Comparison of ENCODE assay signal across 18 cellular contexts in genomic region chr18:4734021-4734420, GRCh38.
DNase-seq lines count a peak whose midpoint lies in the region; TF ChIP-seq lines count a peak whose summit lies in the region.
"Had no signal": no experiment of that assay in that cellular context is flagged by ENCODE, and none has a peak within 500 bp of the region (broad histone marks: within the 10 kb centered on the region; RNA-seq: fewer than 3 reads in every experiment).

No MANE protein-coding gene starts in this region.

- no peaks in the 10 kb centered on the region for H3K4me1 Mint-ChIP-seq in nephron
- H3K4me1 Mint-ChIP-seq: B cell had no signal

- peak; percentile 79 for DNase-seq in G401 (ENCODE audit: low spot score)
- DNase-seq in cerebellar cortex (ENCODE audit: low spot score) = peak; percentile 76
- DNase-seq in MM.1S = no peak
- DNase-seq in NCI-H187 (lab: John Stamatoyannopoulos, UW) = no peak
- DNase-seq: AML-193; Caco-2; Calu3; CD4-positive, alpha-beta T cell; CD8-positive, alpha-beta T cell; DMS79 treated with DMSO at 0.1 percent for 48 hours; GDM1 had no signal

- no peak overlapping the region for H3K9ac ChIP-seq in MM.1S (ENCODE audit: low read length)
- H3K9ac ChIP-seq: BLaER1 treated with 17β-estradiol and CSF1 and Interleukin-3, amounts not matched to agents 10 nM and 100 nM had no signal

- H3K4me2 ChIP-seq in MM.1S (ENCODE audit: low read depth, low read length) = no peak overlapping the region
- H3K4me2 ChIP-seq: A549; BLaER1 treated with 17β-estradiol and CSF1 and Interleukin-3, amounts not matched to agents 10 nM and 100 nM had no signal

- H3K36me3 Mint-ChIP-seq in nephron (ENCODE audit: low read depth) = no peaks in the 10 kb centered on the region
- H3K36me3 Mint-ChIP-seq: CD8-positive, alpha-beta T cell had no signal

- H3K9me2 ChIP-seq in MM.1S (replicated peaks; ENCODE audit: insufficient read depth, low read length) = no peaks in the 10 kb centered on the region

- H3F3A ChIP-seq in MM.1S (ENCODE audit: insufficient read depth, low read length) = no peaks in the 10 kb centered on the region

- no peaks in the 10 kb centered on the region for H3K79me2 ChIP-seq in MM.1S (ENCODE audit: low read length)

- no peaks in the 10 kb centered on the region for H3K27me3 ChIP-seq in MM.1S (replicated peaks; ENCODE audit: insufficient read depth, low read length)
- H3K27me3 ChIP-seq: BLaER1 treated with 17β-estradiol and CSF1 and Interleukin-3, amounts not matched to agents 10 nM and 100 nM had no signal

- no peaks in the 10 kb centered on the region for H3K9me3 ChIP-seq in MM.1S (replicated peaks; ENCODE audit: insufficient read depth, low read length)
- H3K9me3 ChIP-seq: A549; BLaER1 treated with 17β-estradiol and CSF1 and Interleukin-3, amounts not matched to agents 10 nM and 100 nM; Caco-2 had no signal

- H3K27ac ChIP-seq in MM.1S (ENCODE audit: low read length) = no peak overlapping the region
- H3K27ac ChIP-seq: 22Rv1; A549; BLaER1 treated with 17β-estradiol and CSF1 and Interleukin-3, amounts not matched to agents 10 nM and 100 nM; C4-2B had no signal

- no peak for TF ChIP-seq CTCF in nephron (IDR thresholded peaks at IDR 0.05; ENCODE audit: unreplicated experiment in 3 of 3)
- TF ChIP-seq CTCF in MM.1S (IDR thresholded peaks at IDR 0.05; ENCODE audit: low read length) = no peak

- no peaks in the 10 kb centered on the region for H3K9me3 Mint-ChIP-seq in nephron

- no peak overlapping the region for H3K4me3 ChIP-seq in MM.1S (ENCODE audit: low read length)
- H3K4me3 ChIP-seq: A549; BLaER1 treated with 17β-estradiol and CSF1 and Interleukin-3, amounts not matched to agents 10 nM and 100 nM; GM12878 had no signal

- H4K20me1 ChIP-seq in MM.1S (ENCODE audit: insufficient read depth, low read length) = no peaks in the 10 kb centered on the region
- H4K20me1 ChIP-seq: BLaER1 treated with 17β-estradiol and CSF1 and Interleukin-3, amounts not matched to agents 10 nM and 100 nM had no signal

- H3K4me3 Mint-ChIP-seq in nephron = no peak overlapping the region
- H3K4me3 Mint-ChIP-seq: B cell; CD4-positive, alpha-beta T cell; CD8-positive, alpha-beta T cell had no signal

- H2AFZ ChIP-seq in MM.1S (ENCODE audit: low read length) = no peak overlapping the region

- H3K27ac Mint-ChIP-seq in nephron = peak overlapping the region in 2 of 3 experiments; percentile 4 to 7
- H3K27ac Mint-ChIP-seq: B cell; CD4-positive, alpha-beta T cell; CD8-positive, alpha-beta T cell had no signal

- no peaks in the 10 kb centered on the region for H3K4me1 ChIP-seq in MM.1S (ENCODE audit: low read length)
- H3K4me1 ChIP-seq: A549; BLaER1 treated with 17β-estradiol and CSF1 and Interleukin-3, amounts not matched to agents 10 nM and 100 nM; Caco-2 had no signal

- in situ Hi-C loops in G401 (cut with HindIII; ENCODE audit: low sequenced_read_pairs) = no loop called here

- no peaks in the 10 kb centered on the region for H3K36me3 ChIP-seq in MM.1S (replicated peaks; ENCODE audit: insufficient read depth, low read length)
- H3K36me3 ChIP-seq: BLaER1 treated with 17β-estradiol and CSF1 and Interleukin-3, amounts not matched to agents 10 nM and 100 nM had no signal

- H3K27me3 Mint-ChIP-seq in nephron (ENCODE audit: low read depth) = no peaks in the 10 kb centered on the region
- H3K27me3 Mint-ChIP-seq: B cell; CD4-positive, alpha-beta T cell had no signal

Comparison
In these comparisons a context has a peak if more than half of its experiments do, and no peak if none do; other contexts are left out.
1. DNase-seq: peak in G401 (single experiment) and cerebellar cortex (single experiment); none in MM.1S (single experiment) and NCI-H187 (0 of 2).